ENCODE assay signal across 9 cellular contexts in genomic region chr2:98822301-98823164, GRCh38.
A peak's percentile ranks its signal among the peaks of the same experiment; 100 is the strongest.
DNase-seq lines count a peak whose midpoint lies in the region; ATAC-seq and TF ChIP-seq lines count a peak whose summit lies in the region.
"Had no signal": no experiment of that assay in that cellular context is flagged by ENCODE, and none has a peak within 500 bp of the region (broad histone marks: within the 10 kb centered on the region; RNA-seq: fewer than 3 reads in every experiment).

No MANE protein-coding gene starts in this region.

- no peaks in the 10 kb centered on the region for H3K36me3 Mint-ChIP-seq in CD4-positive, CD25-positive, alpha-beta regulatory T cell
- no peaks in the 10 kb centered on the region for H3K36me3 Mint-ChIP-seq in endodermal cell (ENCODE audit: low read depth)
- no peaks in the 10 kb centered on the region for H3K36me3 Mint-ChIP-seq in naive B cell

- peak; percentile 73 to 78 for ATAC-seq in CD4-positive, CD25-positive, alpha-beta regulatory T cell (ENCODE audit: low read depth in 2 of 2)
- ATAC-seq in naive B cell (ENCODE audit: low read depth in 2 of 2), result peak; percentile 87 to 90
- no peak for ATAC-seq in GM21619 (IDR thresholded peaks at IDR 0.05; ENCODE audit: unreplicated experiment)

- H3K4me1 ChIP-seq in CD4-positive, CD25-positive, alpha-beta regulatory T cell (ENCODE audit: control insufficient read depth, insufficient read depth, low read length, poor library complexity, severe bottlenecking), result peaks cover 5% of the 10 kb centered on the region
- no peaks in the 10 kb centered on the region for H3K4me1 ChIP-seq in endodermal cell (ENCODE audit: control insufficient read depth, insufficient read depth, low read length)
- H3K4me1 ChIP-seq in SJCRH30, result no peaks in the 10 kb centered on the region

- 14 to 24% methylated on average over 34 to 117 of the region's 117 CpGs for WGBS in endodermal cell (ENCODE audit: insufficient coverage in 1 of 2, insufficient read length in 1 of 2), 2 experiments

- H3K27ac Mint-ChIP-seq in CD4-positive, CD25-positive, alpha-beta regulatory T cell, result no peak overlapping the region
- H3K27ac Mint-ChIP-seq in endodermal cell (no peak overlapping the region), naive B cell (peak overlapping the region in 1 of 6 donors; percentile 24)

- H3K27ac ChIP-seq in CD4-positive, CD25-positive, alpha-beta regulatory T cell (ENCODE audit: insufficient read depth, low read length, poor library complexity, severe bottlenecking), result no peak overlapping the region
- H3K27ac ChIP-seq in endodermal cell (ENCODE audit: low read depth, low read length) (no peak overlapping the region), SJCRH30 (no peak overlapping the region)

- H3K9me3 Mint-ChIP-seq in CD4-positive, CD25-positive, alpha-beta regulatory T cell, result peaks cover 0 to 1% (median 0%) of the 10 kb centered on the region in 7 donors
- H3K9me3 Mint-ChIP-seq in endodermal cell, result peaks cover 2% of the 10 kb centered on the region
- no peaks in the 10 kb centered on the region for H3K9me3 Mint-ChIP-seq in naive B cell

- peaks cover 28% of the 10 kb centered on the region for H3K27me3 Mint-ChIP-seq in CD4-positive, CD25-positive, alpha-beta regulatory T cell
- H3K27me3 Mint-ChIP-seq in endodermal cell (ENCODE audit: insufficient read depth) (peaks cover 66% of the 10 kb centered on the region), naive B cell (peaks cover 21 to 37% (median 32%) of the 10 kb centered on the region in 3 donors)

- H3K9me3 ChIP-seq in CD4-positive, CD25-positive, alpha-beta regulatory T cell (ENCODE audit: control insufficient read depth in 2 of 2, low read length in 2 of 2), result no peaks in the 10 kb centered on the region
- no peaks in the 10 kb centered on the region for H3K9me3 ChIP-seq in endodermal cell (ENCODE audit: control insufficient read depth, low read length)
- H3K9me3 ChIP-seq in SJCRH30 (replicated peaks), result no peaks in the 10 kb centered on the region

- no peak overlapping the region for H3K4me3 ChIP-seq in CD4-positive, CD25-positive, alpha-beta regulatory T cell (ENCODE audit: low read depth, low read length)
- no peak overlapping the region for H3K4me3 ChIP-seq in endodermal cell (ENCODE audit: low read length)
- no peak overlapping the region for H3K4me3 ChIP-seq in SJCRH30

- peaks cover 0 to 23% (median 7%) of the 10 kb centered on the region in 4 donors for H3K4me1 Mint-ChIP-seq in CD4-positive, CD25-positive, alpha-beta regulatory T cell
- H3K4me1 Mint-ChIP-seq in endodermal cell, result no peaks in the 10 kb centered on the region
- H3K4me1 Mint-ChIP-seq in naive B cell, result peaks cover 12 to 20% (median 19%) of the 10 kb centered on the region in 3 donors

- H3K27me3 ChIP-seq in CD4-positive, CD25-positive, alpha-beta regulatory T cell (ENCODE audit: control insufficient read depth, insufficient read depth, low read length), result no peaks in the 10 kb centered on the region
- peaks cover 49% of the 10 kb centered on the region for H3K27me3 ChIP-seq in endodermal cell (ENCODE audit: control insufficient read depth, insufficient read depth, low read length, poor library complexity, severe bottlenecking)
- H3K27me3 ChIP-seq in SJCRH30, result no peaks in the 10 kb centered on the region

- no peak overlapping the region for H3K9ac ChIP-seq in endodermal cell (ENCODE audit: extremely low read depth, low read length, poor library complexity, severe bottlenecking)

- DNase-seq in CD4-positive, CD25-positive, alpha-beta regulatory T cell, result peak; percentile 19 to 56 (median 50)
- DNase-seq in activated CD8-positive, alpha-beta memory T cell treated with anti-CD3 and anti-CD28 coated beads for 24 hours, result peak; percentile 86
- DNase-seq in endodermal cell, result peak; percentile 87
- peak; percentile 30 for DNase-seq in naive B cell
- peak; percentile 22 to 23 for DNase-seq in stimulated activated CD8-positive, alpha-beta memory T cell treated with anti-CD3 and anti-CD28 coated beads, Interleukin-7, amount 100 ng/mL, for 48 hours (ENCODE audit: extremely low read depth in 1 of 2, low read depth in 1 of 2)
- no peak for DNase-seq in RPMI8226
- no peak for DNase-seq in SJCRH30
- DNase-seq: DND-41 had no signal

- no peaks in the 10 kb centered on the region for H3K36me3 ChIP-seq in CD4-positive, CD25-positive, alpha-beta regulatory T cell (ENCODE audit: control insufficient read depth, insufficient read depth, low read length)
- no peaks in the 10 kb centered on the region for H3K36me3 ChIP-seq in endodermal cell (ENCODE audit: control insufficient read depth, insufficient read depth, low read length)
- no peaks in the 10 kb centered on the region for H3K36me3 ChIP-seq in SJCRH30

- H3K4me3 Mint-ChIP-seq in CD4-positive, CD25-positive, alpha-beta regulatory T cell, result peak overlapping the region in 1 of 4 donors; percentile 70
- peak overlapping the region; percentile 53 for H3K4me3 Mint-ChIP-seq in endodermal cell
- peak overlapping the region in 4 of 8 donors; percentile 40 to 67 (median 56) for H3K4me3 Mint-ChIP-seq in naive B cell

- peak; percentile 65 for TF ChIP-seq CTCF in endodermal cell (conservative IDR thresholded peaks at IDR 0.05)

Comparison
In these comparisons a context has a peak if more than half of its experiments do, and no peak if none do; other contexts are left out.
1. DNase-seq: peak in CD4-positive, CD25-positive, alpha-beta regulatory T cell (3 of 3), activated CD8-positive, alpha-beta memory T cell treated with anti-CD3 and anti-CD28 coated beads for 24 hours (single experiment), endodermal cell (single experiment), naive B cell (single experiment) and stimulated activated CD8-positive, alpha-beta memory T cell treated with anti-CD3 and anti-CD28 coated beads, Interleukin-7, amount 100 ng/mL, for 48 hours (2 of 2); none in RPMI8226 (single experiment) and SJCRH30 (0 of 2).